ENCODE assay signal across 17 cellular contexts in genomic region chrX:70029790-70030189, GRCh38. TPM values are rescaled to one million over a fixed set of nuclear protein-coding genes. Genes with fewer than 3 reads are reported as not detected.
DNase-seq lines count a peak whose midpoint lies in the region; ATAC-seq and TF ChIP-seq lines count a peak whose summit lies in the region.
"Had no signal": no experiment of that assay in that cellular context is flagged by ENCODE, and none has a peak within 500 bp of the region (broad histone marks: within the 10 kb centered on the region; RNA-seq: fewer than 3 reads in every experiment).

No MANE protein-coding gene starts in this region.

- TF ChIP-seq POLR2A in spleen (IDR thresholded peaks at IDR 0.05) = no peak

- 53 to 79% (median 60%) methylated on average over 2 to 4 of the region's 4 CpGs for WGBS in spleen, 5 donors

- H3K4me3 ChIP-seq in right atrium auricular region (no peak overlapping the region), spleen (no peak overlapping the region)

- intact Hi-C loops in Right ventricle myocardium inferior (cut with DNase I) = loop anchor here (1.0 to 5.0 kb wide), 3 partner anchors 68 to 491 kb away; partner anchors contain the start of gene EDA
- intact Hi-C loops in spleen (cut with DNase I; ENCODE audit: low total_unique reads) = no loop called here

- ATAC-seq in Right ventricle myocardium inferior (peak; percentile 51), foreskin keratinocyte (peak; percentile 12), HG02870 (IDR thresholded peaks at IDR 0.05; ENCODE audit: unreplicated experiment) (no peak)

- TF ChIP-seq CTCF in right atrium auricular region (IDR thresholded peaks at IDR 0.05) (no peak), foreskin keratinocyte (conservative IDR thresholded peaks at IDR 0.05) (no peak), spleen (IDR thresholded peaks at IDR 0.05 in 8 of 11, conservative IDR thresholded peaks at IDR 0.05 in 3 of 11) (no peak)

- no peaks in the 10 kb centered on the region for H3K9me3 ChIP-seq in right atrium auricular region
- H3K9me3 ChIP-seq in spleen = no peaks in the 10 kb centered on the region

- peaks cover 0 to 14% of the 10 kb centered on the region in 2 donors for H3K4me1 ChIP-seq in right atrium auricular region
- no peaks in the 10 kb centered on the region for H3K4me1 ChIP-seq in foreskin keratinocyte
- peaks cover 0 to 12% (median 0%) of the 10 kb centered on the region in 6 donors for H3K4me1 ChIP-seq in spleen

- H3K27me3 ChIP-seq in right atrium auricular region = no peaks in the 10 kb centered on the region
- no peaks in the 10 kb centered on the region for H3K27me3 ChIP-seq in foreskin keratinocyte
- peaks cover 0 to 25% (median 0%) of the 10 kb centered on the region in 7 donors for H3K27me3 ChIP-seq in spleen (replicated peaks in 1 of 7)

- in situ Hi-C loops in ACHN (cut with HindIII; ENCODE audit: low pct_ligation_motif_present, low pct_unique_long_range_greater_than_20kb, low sequenced_read_pairs) = no loop called here

- no peak for DNase-seq in Right ventricle myocardium inferior (ENCODE audit: missing footprints)
- DNase-seq in right atrium auricular region (ENCODE audit: low spot score) = no peak
- peak; percentile 17 for DNase-seq in NCI-H524 treated with DMSO at 0.1 percent for 48 hours (lab: John Stamatoyannopoulos, UW)
- no peak for DNase-seq in foreskin keratinocyte
- DNase-seq in spleen = peak; percentile 54
- no peak for DNase-seq in NCI-H1092 treated with DMSO at 0.1 percent for 48 hours (lab: John Stamatoyannopoulos, UW)
- DNase-seq in ACHN = no peak
- DNase-seq: NCI-H1417 treated with DMSO at 0.1 percent for 48 hours, NCI-H187 treated with DMSO at 0.1 percent for 48 hours, SIG-M5 had no signal

- no peak overlapping the region for H3K27ac ChIP-seq in right atrium auricular region
- H3K27ac ChIP-seq in foreskin keratinocyte = no peak overlapping the region
- H3K27ac ChIP-seq in spleen = no peak overlapping the region

- H3K36me3 ChIP-seq in right atrium auricular region = no peaks in the 10 kb centered on the region
- H3K36me3 ChIP-seq in spleen = no peaks in the 10 kb centered on the region

RNA-seq across cellular contexts. Expression of gene AWAT2, which starts 19.9 kb away (rescaled TPM):
- total RNA-seq in Right ventricle myocardium inferior (not detected), right atrium auricular region (not detected), foreskin keratinocyte (not detected in 2 replicates), spleen (not detected)
- polyA plus RNA-seq in foreskin keratinocyte (not detected in 2 replicates), spleen (not detected)
- total RNA-seq: A172; CD4-positive, alpha-beta T cell; HepG2; M059J; RPMI7951 had no signal
- polyA plus RNA-seq: BJ, HepG2 had no signal

RNA-seq across cellular contexts. Expression of gene OTUD6A, which starts 32.5 kb away (rescaled TPM):
- total RNA-seq in Right ventricle myocardium inferior = not detected
- total RNA-seq in right atrium auricular region = not detected
- total RNA-seq in foreskin keratinocyte = not detected in 2 replicates
- polyA plus RNA-seq in foreskin keratinocyte = not detected in 2 replicates
- total RNA-seq in spleen = not detected
- not detected for polyA plus RNA-seq in spleen
- total RNA-seq: A172; CD4-positive, alpha-beta T cell; HepG2; M059J; RPMI7951 had no signal
- polyA plus RNA-seq: BJ, HepG2 had no signal

Comparison
In these comparisons a context has a peak if more than half of its experiments do, and no peak if none do; other contexts are left out.
1. DNase-seq: peak in NCI-H524 treated with DMSO at 0.1 percent for 48 hours (single experiment) and spleen (single experiment); none in Right ventricle myocardium inferior (single experiment), right atrium auricular region (single experiment), foreskin keratinocyte (0 of 2), NCI-H1092 treated with DMSO at 0.1 percent for 48 hours (single experiment) and ACHN (single experiment).